15 cellular contexts compared by ENCODE assay signal in genomic region chr22:27667121-27667843, GRCh38.
DNase-seq lines count a peak whose midpoint lies in the region; ATAC-seq and TF ChIP-seq lines count a peak whose summit lies in the region.
"Had no signal": no experiment of that assay in that cellular context is flagged by ENCODE, and none has a peak within 500 bp of the region (broad histone marks: within the 10 kb centered on the region; RNA-seq: fewer than 3 reads in every experiment).

No MANE protein-coding gene starts in this region.

- H3K4me3 Mint-ChIP-seq in osteocyte (ENCODE audit: unreplicated experiment), result no peak overlapping the region
- H3K4me3 Mint-ChIP-seq: activated CD4-positive, alpha-beta memory T cell treated with anti-CD3 and anti-CD28 coated beads, Interleukin-2, amount 10 ng/mL, durations not matched to agents 7 days and 5 days had no signal

- H3K36me3 Mint-ChIP-seq in osteocyte (ENCODE audit: unreplicated experiment), result no peaks in the 10 kb centered on the region

- H3K9me3 ChIP-seq in BLaER1, result peaks cover 5% of the 10 kb centered on the region; the same call in 1 of the 2 replicates
- peaks cover 11% of the 10 kb centered on the region for H3K9me3 ChIP-seq in left ventricle myocardium inferior (replicated peaks)

- H3K27ac ChIP-seq in BLaER1, result peak overlapping the region; percentile 66
- H3K27ac ChIP-seq in left ventricle myocardium inferior (replicated peaks), result peak overlapping the region; percentile 53

- no peaks in the 10 kb centered on the region for H4K20me1 ChIP-seq in BLaER1

- no peaks in the 10 kb centered on the region for H3K27me3 ChIP-seq in BLaER1
- H3K27me3 ChIP-seq in left ventricle myocardium inferior (ENCODE audit: low read depth), result no peaks in the 10 kb centered on the region
- H3K27me3 ChIP-seq: MG63 had no signal

- peak overlapping the region; percentile 69 for H3K27ac Mint-ChIP-seq in osteocyte (ENCODE audit: unreplicated experiment)
- H3K27ac Mint-ChIP-seq: activated CD4-positive, alpha-beta memory T cell treated with anti-CD3 and anti-CD28 coated beads, Interleukin-2, amount 10 ng/mL, durations not matched to agents 7 days and 5 days had no signal

- H3K9me3 Mint-ChIP-seq in osteocyte (ENCODE audit: unreplicated experiment), result no peaks in the 10 kb centered on the region

- H3K36me3 ChIP-seq in BLaER1, result no peaks in the 10 kb centered on the region
- no peaks in the 10 kb centered on the region for H3K36me3 ChIP-seq in left ventricle myocardium inferior
- H3K36me3 ChIP-seq: MG63 had no signal

- H3K4me1 ChIP-seq in BLaER1 (peaks cover 71% of the 10 kb centered on the region), left ventricle myocardium inferior (peaks cover 44% of the 10 kb centered on the region)

- H3K4me3 ChIP-seq in BLaER1, result no peak overlapping the region
- H3K4me3 ChIP-seq in left ventricle myocardium inferior, result no peak overlapping the region
- H3K4me3 ChIP-seq: MG63 had no signal

- H3K4me2 ChIP-seq in BLaER1, result peak overlapping the region; percentile 82

- H3K27me3 Mint-ChIP-seq in osteocyte (ENCODE audit: unreplicated experiment), result no peaks in the 10 kb centered on the region
- H3K27me3 Mint-ChIP-seq: activated CD4-positive, alpha-beta memory T cell treated with anti-CD3 and anti-CD28 coated beads, Interleukin-2, amount 10 ng/mL, durations not matched to agents 7 days and 5 days had no signal

- ATAC-seq in GM18907 (IDR thresholded peaks at IDR 0.05; ENCODE audit: unreplicated experiment) (no peak), GM21367 (IDR thresholded peaks at IDR 0.05; ENCODE audit: unreplicated experiment) (no peak)
- ATAC-seq: left colon had no signal

- DNase-seq in NCI-H226 (peak; percentile 90), left ventricle myocardium inferior (no peak), osteocyte (ENCODE audit: extremely low spot score, unreplicated experiment) (no peak), activated T-cell treated with anti-CD3 and anti-CD28 coated beads for 4 hours (no peak), GDM1 (lab: John Stamatoyannopoulos, UW) (no peak)
- DNase-seq: activated CD4-positive, alpha-beta memory T cell treated with anti-CD3 and anti-CD28 coated beads, Interleukin-2, amount 10 ng/mL, durations not matched to agents 7 days and 5 days; activated effector memory CD4-positive, alpha-beta T cell treated with anti-CD3 and anti-CD28 coated beads, Interleukin-2, amount 50 U/mL, for 16 hours; DMS153; glutamatergic neuron; left colon; MG63; NCI-H2171 had no signal

- TF ChIP-seq CTCF in left ventricle myocardium inferior (IDR thresholded peaks at IDR 0.05; ENCODE audit: borderline replicate concordance), result no peak
- no peak for TF ChIP-seq CTCF in osteocyte (IDR thresholded peaks at IDR 0.05)

- peaks cover 62% of the 10 kb centered on the region for H3K4me1 Mint-ChIP-seq in osteocyte (ENCODE audit: unreplicated experiment)
- H3K4me1 Mint-ChIP-seq: activated CD4-positive, alpha-beta memory T cell treated with anti-CD3 and anti-CD28 coated beads, Interleukin-2, amount 10 ng/mL, durations not matched to agents 7 days and 5 days had no signal

- H3K9ac ChIP-seq in BLaER1, result peak overlapping the region; percentile 40; the same call in 1 of the 2 replicates

- intact Hi-C loops in left ventricle myocardium inferior (cut with micrococcal nuclease), result loop anchor here (10.0 kb wide), 1 partner anchor 128 kb away; no protein-coding TSS in a partner anchor
